ENCODE assay signal across 1 cellular context in genomic region chr3:18466136-18466535, GRCh38.
TF ChIP-seq lines count a peak whose summit lies in the region.

No MANE protein-coding gene starts in this region.

TF ChIP-seq in SK-N-SH treated with all-trans-retinoic acid at 6 μM for 48 hours, 23 proteins besides CTCF, POLR2A, EP300 and RAD21 (continued from another document):
- no peak for TF ChIP-seq TSHZ2 (CRISPR knock-in tag; IDR thresholded peaks at IDR 0.05)
- no peak for TF ChIP-seq ARNTL (CRISPR knock-in tag; IDR thresholded peaks at IDR 0.05; ENCODE audit: borderline replicate concordance, low read depth)
- TF ChIP-seq CREB5 (CRISPR knock-in tag; IDR thresholded peaks at IDR 0.05; ENCODE audit: low read depth) = no peak
- TF ChIP-seq CSDC2 (CRISPR knock-in tag; IDR thresholded peaks at IDR 0.05) = no peak
- no peak for TF ChIP-seq ZFP30 (CRISPR knock-in tag; IDR thresholded peaks at IDR 0.05)
- no peak for TF ChIP-seq CSRNP3 (CRISPR knock-in tag; IDR thresholded peaks at IDR 0.05)
